14 cellular contexts compared by ENCODE assay signal in genomic region chr16:64370112-64370511, GRCh38.
DNase-seq lines count a peak whose midpoint lies in the region; ATAC-seq and TF ChIP-seq lines count a peak whose summit lies in the region.
"Had no signal": no experiment of that assay in that cellular context is flagged by ENCODE, and none has a peak within 500 bp of the region (broad histone marks: within the 10 kb centered on the region; RNA-seq: fewer than 3 reads in every experiment).

No MANE protein-coding gene starts in this region.

- H3K56ac ChIP-seq in mesendoderm (ENCODE audit: low read length): no peak overlapping the region

- intact Hi-C loops in heart left ventricle (cut with DNase I): no loop called here
- intact Hi-C loops in left cardiac atrium (cut with DNase I): no loop called here

- H3K79me2 ChIP-seq in OCI-LY1 (ENCODE audit: insufficient read depth, low read length) (no peaks in the 10 kb centered on the region), mesendoderm (ENCODE audit: control insufficient read depth, insufficient read depth, low read length) (no peaks in the 10 kb centered on the region)

- H2BK15ac ChIP-seq in mesendoderm (replicated peaks; ENCODE audit: low read depth): no peak overlapping the region

- no peak overlapping the region for H2AK5ac ChIP-seq in mesendoderm (ENCODE audit: low read length)

- no peak overlapping the region for H3K23ac ChIP-seq in mesendoderm (ENCODE audit: low read length)

- WGBS in heart left ventricle, 4 donors: 14 to 25% (median 20%) methylated on average over 1 of the region's 1 CpG
- no CpG with 5 or more reads among the region's 1 CpG for WGBS in mesendoderm (ENCODE audit: extremely low coverage, insufficient coverage, low lambda C conversion rate)

- H3K4me1 ChIP-seq in heart left ventricle: peaks cover 0 to 7% (median 0%) of the 10 kb centered on the region in 12 donors
- H3K4me1 ChIP-seq in OCI-LY1 (ENCODE audit: insufficient read depth, low read length, severe bottlenecking): peaks cover 33% of the 10 kb centered on the region
- H3K4me1 ChIP-seq in mesendoderm (ENCODE audit: control insufficient read depth, low read depth, low read length): no peaks in the 10 kb centered on the region
- H3K4me1 ChIP-seq: A549, BE2C, HAP-1 had no signal

- H3K4me2 ChIP-seq in OCI-LY1 (ENCODE audit: low read length) (no peak overlapping the region), mesendoderm (ENCODE audit: low read length) (no peak overlapping the region)
- H3K4me2 ChIP-seq: A549 had no signal

- H3K4me3 ChIP-seq in heart left ventricle (no peak overlapping the region), OCI-LY1 (ENCODE audit: low read depth, low read length, poor library complexity, severe bottlenecking) (no peak overlapping the region), mesendoderm (ENCODE audit: low read length) (no peak overlapping the region)
- H3K4me3 ChIP-seq: A549, HAP-1 had no signal

- TF ChIP-seq CTCF in heart left ventricle (IDR thresholded peaks at IDR 0.05) (no peak), OCI-LY1 (IDR thresholded peaks at IDR 0.05; ENCODE audit: low read length) (no peak)

- H2BK120ac ChIP-seq in mesendoderm (ENCODE audit: low read depth, low read length): no peak overlapping the region

- no peak for TF ChIP-seq POLR2A in heart left ventricle (IDR thresholded peaks at IDR 0.05)

- H3K9me3 ChIP-seq in heart left ventricle: no peaks in the 10 kb centered on the region
- H3K9me3 ChIP-seq in OCI-LY1 (ENCODE audit: low read length): no peaks in the 10 kb centered on the region
- H3K9me3 ChIP-seq: A549, BE2C, HAP-1 had no signal

- H3K9ac ChIP-seq in OCI-LY1 (ENCODE audit: low read length): no peak overlapping the region
- no peak overlapping the region for H3K9ac ChIP-seq in mesendoderm (ENCODE audit: low read length)

- no peaks in the 10 kb centered on the region for H4K20me1 ChIP-seq in OCI-LY1 (ENCODE audit: insufficient read depth, low read length)

- H3K36me3 ChIP-seq in heart left ventricle (no peaks in the 10 kb centered on the region), OCI-LY1 (ENCODE audit: insufficient read depth, low read length) (no peaks in the 10 kb centered on the region), mesendoderm (ENCODE audit: control insufficient read depth, insufficient read depth, low read length) (no peaks in the 10 kb centered on the region)
- H3K36me3 ChIP-seq: BE2C, HAP-1 had no signal

- no peak overlapping the region for H3K4ac ChIP-seq in mesendoderm (ENCODE audit: low read depth, low read length)

- no peak overlapping the region for H3K18ac ChIP-seq in mesendoderm (ENCODE audit: low read length)

- H3K9me2 ChIP-seq in OCI-LY1 (ENCODE audit: low read depth, low read length): no peaks in the 10 kb centered on the region

- no peak overlapping the region for H4K5ac ChIP-seq in mesendoderm (ENCODE audit: low read length)

- H3K27ac ChIP-seq in heart left ventricle (no peak overlapping the region), OCI-LY1 (ENCODE audit: low read depth, low read length, poor library complexity, severe bottlenecking) (peak overlapping the region; percentile 3), mesendoderm (ENCODE audit: low read depth, low read length) (no peak overlapping the region)
- H3K27ac ChIP-seq: A549, C4-2B had no signal

- no peaks in the 10 kb centered on the region for H3F3A ChIP-seq in OCI-LY1 (ENCODE audit: insufficient read depth, low read length)

- ATAC-seq in heart left ventricle: peak in 3 of 4 donors; percentile 39 to 62 (median 54)
- ATAC-seq in left cardiac atrium: no peak
- ATAC-seq: A549 had no signal

- H3K27me3 ChIP-seq in heart left ventricle: no peaks in the 10 kb centered on the region
- H3K27me3 ChIP-seq in OCI-LY1 (ENCODE audit: insufficient read depth, low read length): no peaks in the 10 kb centered on the region
- no peaks in the 10 kb centered on the region for H3K27me3 ChIP-seq in mesendoderm (ENCODE audit: insufficient read depth, low read length, poor library complexity)
- H3K27me3 ChIP-seq: BE2C had no signal

- H4K8ac ChIP-seq in mesendoderm (ENCODE audit: low read depth, low read length): no peak overlapping the region

- no peaks in the 10 kb centered on the region for H3K79me1 ChIP-seq in mesendoderm (ENCODE audit: low read length)

- DNase-seq in heart left ventricle: no peak
- no peak for DNase-seq in left cardiac atrium
- peak; percentile 24 for DNase-seq in cerebellar cortex (ENCODE audit: low spot score)
- DNase-seq in mesendoderm: no peak
- DNase-seq in stimulated activated CD4-positive, alpha-beta T cell treated with anti-CD3 and anti-CD28 coated beads, Interleukin-2, amount 100 ng/mL, for 48 hours: no peak
- DNase-seq in hippocampal formation (lab: John Stamatoyannopoulos, UW): no peak
- DNase-seq: BE2C; CD4-positive, alpha-beta memory T cell; DND-41; GF-D8 had no signal

- peak overlapping the region; percentile 94 for H2AFZ ChIP-seq in OCI-LY1 (ENCODE audit: low read length)

- H2BK5ac ChIP-seq in mesendoderm (ENCODE audit: low read length): no peak overlapping the region

Comparison
In these comparisons a context has a peak if more than half of its experiments do, and no peak if none do; other contexts are left out.
1. ATAC-seq: peak in heart left ventricle (3 of 4); none in left cardiac atrium (0 of 2).